1 cellular context compared by ENCODE assay signal in the genomic region with DNA sequence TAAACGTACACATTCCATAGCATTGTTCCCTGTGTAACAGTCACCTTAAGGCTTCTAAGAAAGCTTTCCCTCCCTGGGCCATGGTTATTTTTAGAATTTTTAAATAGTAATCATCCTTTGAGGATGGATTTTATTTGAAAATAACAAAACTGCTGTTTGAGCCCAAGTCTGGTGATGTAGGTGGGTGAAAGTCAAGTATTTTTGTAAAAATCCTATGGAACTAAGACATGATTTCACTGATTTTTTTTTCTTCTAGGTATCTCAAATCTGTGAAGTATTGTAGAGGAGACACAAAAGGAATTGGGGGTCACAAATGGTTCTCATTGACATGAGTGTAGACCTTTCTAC.
TF ChIP-seq lines count a peak whose summit lies in the region.

No MANE protein-coding gene starts in this region.

TF ChIP-seq in GM12878, 131 proteins besides CTCF, POLR2A, EP300 and RAD21:
- no peak for TF ChIP-seq POLR2AphosphoS5 (IDR thresholded peaks at IDR 0.05; ENCODE audit: low read length)
- TF ChIP-seq GATAD2B (conservative IDR thresholded peaks at IDR 0.05; ENCODE audit: low read depth) = no peak
- TF ChIP-seq, protein P1, sequence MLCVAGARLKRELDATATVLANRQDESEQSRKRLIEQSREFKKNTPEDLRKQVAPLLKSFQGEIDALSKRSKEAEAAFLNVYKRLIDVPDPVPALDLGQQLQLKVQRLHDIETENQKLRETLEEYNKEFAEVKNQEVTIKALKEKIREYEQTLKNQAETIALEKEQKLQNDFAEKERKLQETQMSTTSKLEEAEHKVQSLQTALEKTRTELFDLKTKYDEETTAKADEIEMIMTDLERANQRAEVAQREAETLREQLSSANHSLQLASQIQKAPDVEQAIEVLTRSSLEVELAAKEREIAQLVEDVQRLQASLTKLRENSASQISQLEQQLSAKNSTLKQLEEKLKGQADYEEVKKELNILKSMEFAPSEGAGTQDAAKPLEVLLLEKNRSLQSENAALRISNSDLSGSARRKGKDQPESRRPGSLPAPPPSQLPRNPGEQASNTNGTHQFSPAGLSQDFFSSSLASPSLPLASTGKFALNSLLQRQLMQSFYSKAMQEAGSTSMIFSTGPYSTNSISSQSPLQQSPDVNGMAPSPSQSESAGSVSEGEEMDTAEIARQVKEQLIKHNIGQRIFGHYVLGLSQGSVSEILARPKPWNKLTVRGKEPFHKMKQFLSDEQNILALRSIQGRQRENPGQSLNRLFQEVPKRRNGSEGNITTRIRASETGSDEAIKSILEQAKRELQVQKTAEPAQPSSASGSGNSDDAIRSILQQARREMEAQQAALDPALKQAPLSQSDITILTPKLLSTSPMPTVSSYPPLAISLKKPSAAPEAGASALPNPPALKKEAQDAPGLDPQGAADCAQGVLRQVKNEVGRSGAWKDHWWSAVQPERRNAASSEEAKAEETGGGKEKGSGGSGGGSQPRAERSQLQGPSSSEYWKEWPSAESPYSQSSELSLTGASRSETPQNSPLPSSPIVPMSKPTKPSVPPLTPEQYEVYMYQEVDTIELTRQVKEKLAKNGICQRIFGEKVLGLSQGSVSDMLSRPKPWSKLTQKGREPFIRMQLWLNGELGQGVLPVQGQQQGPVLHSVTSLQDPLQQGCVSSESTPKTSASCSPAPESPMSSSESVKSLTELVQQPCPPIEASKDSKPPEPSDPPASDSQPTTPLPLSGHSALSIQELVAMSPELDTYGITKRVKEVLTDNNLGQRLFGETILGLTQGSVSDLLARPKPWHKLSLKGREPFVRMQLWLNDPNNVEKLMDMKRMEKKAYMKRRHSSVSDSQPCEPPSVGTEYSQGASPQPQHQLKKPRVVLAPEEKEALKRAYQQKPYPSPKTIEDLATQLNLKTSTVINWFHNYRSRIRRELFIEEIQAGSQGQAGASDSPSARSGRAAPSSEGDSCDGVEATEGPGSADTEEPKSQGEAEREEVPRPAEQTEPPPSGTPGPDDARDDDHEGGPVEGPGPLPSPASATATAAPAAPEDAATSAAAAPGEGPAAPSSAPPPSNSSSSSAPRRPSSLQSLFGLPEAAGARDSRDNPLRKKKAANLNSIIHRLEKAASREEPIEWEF (IDR thresholded peaks at IDR 0.05; ENCODE audit: insufficient replicate concordance, low read depth, low read length) = peak; percentile 5
